26 cellular contexts compared by ENCODE assay signal in the genomic region with DNA sequence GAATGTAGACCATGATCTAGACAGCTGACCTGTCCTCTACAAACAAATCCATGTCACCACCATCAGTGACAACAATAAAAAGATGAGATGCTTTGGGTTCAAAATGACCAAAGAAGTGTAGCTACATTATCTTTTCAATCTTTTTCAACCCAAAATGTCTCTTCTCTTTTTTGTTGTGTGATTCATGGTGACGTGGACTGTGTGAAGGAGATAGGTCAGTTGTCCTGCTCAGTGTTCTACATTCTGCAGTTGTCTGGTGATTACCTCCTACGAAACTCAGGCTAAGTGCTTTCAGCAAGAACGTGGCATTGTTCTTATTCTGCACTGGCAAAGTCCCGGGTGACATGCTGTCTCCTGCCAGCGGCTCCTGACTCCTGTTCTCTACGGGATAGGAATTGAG.
"Had no signal": no experiment of that assay in that cellular context is flagged by ENCODE, and none has a peak within 500 bp of the region (broad histone marks: within the 10 kb centered on the region; RNA-seq: fewer than 3 reads in every experiment).

No MANE protein-coding gene starts in this region.

- H3K4me3 ChIP-seq: esophagus squamous epithelium, lower lobe of right lung, prostate gland, right atrium auricular region, smooth muscle cell, stomach, thyroid gland, vagina had no signal

- DNase-seq: dermis blood vessel endothelial cell; effector memory CD4-positive, alpha-beta T cell; erythroblast; esophagus squamous epithelium; foreskin melanocyte; hypothalamus; immature natural killer cell; islet precursor cell; left ventricle myocardium superior; lower lobe of right lung; naive thymus-derived CD8-positive, alpha-beta T cell; nephron progenitor cell; nucleus accumbens; stimulated activated CD4-positive, alpha-beta T cell treated with anti-CD3 and anti-CD28 coated beads, Interleukin-12 subunit alpha, Interleukin-12 subunit beta, amount 100 ng/mL, for 4 hours; stimulated activated CD4-positive, alpha-beta T cell treated with anti-CD3 and anti-CD28 coated beads, Interleukin-1b, Interleukin-23, amount 100 ng/mL, for 48 hours; stimulated activated CD4-positive, alpha-beta T cell treated with anti-CD3 and anti-CD28 coated beads, Interleukin-4, amount 100 ng/mL, for 24 hours; stimulated activated naive CD4-positive, alpha-beta T cell treated with Interleukin-2 at 50 U/mL for 16 hours; stomach; thyroid gland; trophoblast cell had no signal

- H3K4me2 ChIP-seq: smooth muscle cell had no signal

- H3K9me3 ChIP-seq: esophagus squamous epithelium, lower lobe of right lung, prostate gland, right atrium auricular region, stomach, thyroid gland, vagina had no signal

- H3K36me3 ChIP-seq: esophagus squamous epithelium, lower lobe of right lung, prostate gland, right atrium auricular region, stomach, thyroid gland, vagina had no signal

- H3K4me1 ChIP-seq: esophagus squamous epithelium, lower lobe of right lung, prostate gland, right atrium auricular region, stomach, thyroid gland, vagina had no signal

- ATAC-seq: left ventricle myocardium superior; lower lobe of right lung; naive thymus-derived CD8-positive, alpha-beta T cell; sciatic nerve; stimulated activated effector memory CD8-positive, alpha-beta T cell treated with anti-CD3 and anti-CD28 coated beads, Interleukin-12 subunit alpha, Interleukin-12 subunit beta, amount 100 ng/mL, for 72 hours had no signal

- H3K27me3 ChIP-seq: right atrium auricular region, stomach, thyroid gland, vagina had no signal

- H3K27ac ChIP-seq: esophagus squamous epithelium, lower lobe of right lung, prostate gland, right atrium auricular region, stomach, thyroid gland, vagina had no signal
